ENCODE assay signal across 12 cellular contexts in genomic region chr3:56869157-56869889, GRCh38.
A peak's percentile ranks its signal among the peaks of the same experiment; 100 is the strongest.
DNase-seq lines count a peak whose midpoint lies in the region; ATAC-seq and TF ChIP-seq lines count a peak whose summit lies in the region.
"Had no signal": no experiment of that assay in that cellular context is flagged by ENCODE, and none has a peak within 500 bp of the region (broad histone marks: within the 10 kb centered on the region; RNA-seq: fewer than 3 reads in every experiment).

No MANE protein-coding gene starts in this region.

- H3K27me3 ChIP-seq in CD8-positive, alpha-beta T cell (ENCODE audit: insufficient read depth, low read length): no peaks in the 10 kb centered on the region
- H3K27me3 ChIP-seq: testis had no signal

- no peak for TF ChIP-seq CTCF in CD8-positive, alpha-beta T cell (IDR thresholded peaks at IDR 0.05)
- TF ChIP-seq CTCF in HEK293 (tag by site-specific recombination; IDR thresholded peaks at IDR 0.05): no peak

- H3K27ac ChIP-seq in CD8-positive, alpha-beta T cell (ENCODE audit: low read depth, low read length): no peak overlapping the region
- no peak overlapping the region for H3K27ac ChIP-seq in HEK293 (ENCODE audit: extremely low read depth, low read depth, low read length)
- H3K27ac ChIP-seq: testis, VCaP had no signal

- H3K9me3 ChIP-seq in CD8-positive, alpha-beta T cell (ENCODE audit: low read length): no peaks in the 10 kb centered on the region
- no peaks in the 10 kb centered on the region for H3K9me3 ChIP-seq in HEK293 (ENCODE audit: control insufficient read depth, insufficient read depth, low read depth, low read length)
- H3K9me3 ChIP-seq: testis had no signal

- peak overlapping the region; percentile 69 for H3K4me3 Mint-ChIP-seq in CD8-positive, alpha-beta T cell
- peak overlapping the region; percentile 62 for H3K4me3 Mint-ChIP-seq in activated T-helper 17 cell treated with anti-CD3 and anti-CD28 coated beads, Interleukin-2, amount 50 U/mL, for 72 hours

- H3K36me3 ChIP-seq in CD8-positive, alpha-beta T cell (ENCODE audit: insufficient read depth, low read length): no peaks in the 10 kb centered on the region
- H3K36me3 ChIP-seq in HEK293 (ENCODE audit: control insufficient read depth in 2 of 2, insufficient read depth in 1 of 2, low read length in 2 of 2): no peaks in the 10 kb centered on the region

- H3K4me1 ChIP-seq in CD8-positive, alpha-beta T cell (ENCODE audit: insufficient read depth, low read length): peaks cover 13% of the 10 kb centered on the region
- H3K4me1 ChIP-seq in HEK293 (ENCODE audit: control insufficient read depth, insufficient read depth, low read length): peaks cover 5% of the 10 kb centered on the region; the same call in 1 of the 2 replicates

- ATAC-seq in CD8-positive, alpha-beta T cell: no peak
- ATAC-seq in activated T-helper 17 cell treated with anti-CD3 and anti-CD28 coated beads, Interleukin-2, amount 50 U/mL, for 72 hours (replicated peaks): peak; percentile 94
- ATAC-seq in GM19395 (IDR thresholded peaks at IDR 0.05; ENCODE audit: unreplicated experiment): no peak

- H3K4me1 Mint-ChIP-seq in CD8-positive, alpha-beta T cell (ENCODE audit: low read depth): peaks cover 49% of the 10 kb centered on the region
- H3K4me1 Mint-ChIP-seq in activated T-helper 17 cell treated with anti-CD3 and anti-CD28 coated beads, Interleukin-2, amount 50 U/mL, for 72 hours: peaks cover 33% of the 10 kb centered on the region

- CTCF ChIA-PET in CD8-positive, alpha-beta T cell (lab: Charles Lee): interaction anchor here (1.7 kb wide), 1 partner anchor 119 kb away, joined by 4 read pairs; no protein-coding TSS in a partner anchor
- CTCF ChIA-PET in HEK293 (lab: Yijun Ruan, JAX): interaction anchor here (0.8 kb wide), 1 partner anchor 10 kb away, joined by 3 read pairs; no protein-coding TSS in a partner anchor

- DNase-seq in CD8-positive, alpha-beta T cell: no peak
- DNase-seq in kidney glomerular epithelial cell (lab: John Stamatoyannopoulos, UW) (peak; percentile 18), activated gamma-delta T cell (lab: John Stamatoyannopoulos, UW) (no peak), NCI-H510A (lab: John Stamatoyannopoulos, UW) (no peak)
- DNase-seq: Calu3, foreskin fibroblast, NCI-H526 had no signal

- H3K27ac Mint-ChIP-seq in CD8-positive, alpha-beta T cell: peak overlapping the region; percentile 69
- H3K27ac Mint-ChIP-seq in activated T-helper 17 cell treated with anti-CD3 and anti-CD28 coated beads, Interleukin-2, amount 50 U/mL, for 72 hours: peak overlapping the region; percentile 35

- H3K27me3 Mint-ChIP-seq in CD8-positive, alpha-beta T cell (ENCODE audit: low read depth): no peaks in the 10 kb centered on the region
- no peaks in the 10 kb centered on the region for H3K27me3 Mint-ChIP-seq in activated T-helper 17 cell treated with anti-CD3 and anti-CD28 coated beads, Interleukin-2, amount 50 U/mL, for 72 hours

- intact Hi-C loops in CD8-positive, alpha-beta T cell (cut with DNase I, micrococcal nuclease): no loop called here

- H3K36me3 Mint-ChIP-seq in CD8-positive, alpha-beta T cell: peaks cover 2% of the 10 kb centered on the region
- H3K36me3 Mint-ChIP-seq in activated T-helper 17 cell treated with anti-CD3 and anti-CD28 coated beads, Interleukin-2, amount 50 U/mL, for 72 hours (ENCODE audit: low read depth): no peaks in the 10 kb centered on the region

- H3K9me3 Mint-ChIP-seq in CD8-positive, alpha-beta T cell: peaks cover 2% of the 10 kb centered on the region
- no peaks in the 10 kb centered on the region for H3K9me3 Mint-ChIP-seq in activated T-helper 17 cell treated with anti-CD3 and anti-CD28 coated beads, Interleukin-2, amount 50 U/mL, for 72 hours

- H3K4me3 ChIP-seq in CD8-positive, alpha-beta T cell (ENCODE audit: low read depth, low read length): no peak overlapping the region
- no peak overlapping the region for H3K4me3 ChIP-seq in HEK293 (ENCODE audit: low read depth, low read length)
- H3K4me3 ChIP-seq: testis had no signal

- POLR2A ChIA-PET in CD8-positive, alpha-beta T cell (lab: Charles Lee): interaction anchor here (0.8 kb wide), 1 partner anchor 19 kb away, joined by 4 read pairs; no protein-coding TSS in a partner anchor
- POLR2A ChIA-PET in HEK293 (lab: Yijun Ruan, JAX): no interaction called here

TF ChIP-seq in HEK293, 187 proteins besides CTCF, POLR2A, EP300 and RAD21:
- TF ChIP-seq PRDM10 (tag by site-specific recombination; IDR thresholded peaks at IDR 0.05): 0 out of 2 replicates have a peak, but pooled peaks have one; percentile 23
- TF ChIP-seq ZNF324 (tag by site-specific recombination; IDR thresholded peaks at IDR 0.05): no peak
- no peak for TF ChIP-seq ZNF112 (tag by site-specific recombination; IDR thresholded peaks at IDR 0.05)
- no peak for TF ChIP-seq ZNF24 (tag by site-specific recombination; IDR thresholded peaks at IDR 0.05)
- 0 out of 2 replicates have a peak, but pooled peaks have one; percentile 35 for TF ChIP-seq ZNF600 (tag by site-specific recombination; IDR thresholded peaks at IDR 0.05)
- no peak for TF ChIP-seq ZNF626 (tag by site-specific recombination; IDR thresholded peaks at IDR 0.05)
- no peak for TF ChIP-seq HOXD13 (CRISPR knock-in tag; IDR thresholded peaks at IDR 0.05; ENCODE audit: borderline replicate concordance)
- TF ChIP-seq ZNF623 (tag by site-specific recombination; IDR thresholded peaks at IDR 0.05): no peak
- TF ChIP-seq ZNF26 (tag by site-specific recombination; IDR thresholded peaks at IDR 0.05): no peak
- TF ChIP-seq ZSCAN30 (tag by site-specific recombination; IDR thresholded peaks at IDR 0.05): no peak
- TF ChIP-seq ZNF558 (tag by site-specific recombination; IDR thresholded peaks at IDR 0.05): no peak
- no peak for TF ChIP-seq INSM2 (tag by site-specific recombination; IDR thresholded peaks at IDR 0.05)
- TF ChIP-seq ZNF510 (tag by site-specific recombination; IDR thresholded peaks at IDR 0.05; ENCODE audit: insufficient replicate concordance): no peak
- TF ChIP-seq ZNF645 (tag by site-specific recombination; IDR thresholded peaks at IDR 0.05): no peak
- TF ChIP-seq ZNF610 (tag by site-specific recombination; IDR thresholded peaks at IDR 0.05; ENCODE audit: borderline replicate concordance): no peak
